19 cellular contexts compared by ENCODE assay signal in the genomic region with DNA sequence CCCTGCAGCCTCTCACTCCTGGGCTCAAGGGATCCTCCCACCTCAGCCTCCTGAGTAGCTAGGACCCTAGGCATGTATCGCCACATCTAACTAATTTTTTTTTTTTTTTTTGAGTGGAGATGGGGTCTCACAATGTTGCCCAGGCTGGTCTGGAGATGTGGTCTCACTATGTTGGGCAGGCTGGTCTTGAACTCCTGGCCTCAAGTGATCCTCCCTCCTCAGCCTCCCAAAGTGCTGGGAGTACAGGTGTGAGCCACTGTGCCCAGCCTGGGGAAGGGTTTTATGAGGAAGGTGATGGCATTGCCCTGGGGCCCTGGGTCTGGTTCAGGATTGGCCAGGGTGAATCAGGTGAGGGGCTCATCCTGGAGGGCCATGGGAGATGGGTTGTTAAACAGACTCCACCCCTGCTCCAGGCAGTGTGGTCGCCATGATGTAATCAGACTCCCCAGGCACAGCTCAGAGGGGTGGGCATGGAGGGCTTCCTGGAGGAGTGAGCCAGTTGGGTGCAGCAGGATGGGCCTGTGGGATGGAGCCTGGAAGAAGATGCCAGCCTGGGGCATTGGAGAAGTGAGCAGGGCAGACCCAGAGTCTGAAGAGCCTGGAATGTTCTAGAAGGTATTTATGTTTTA.
DNase-seq lines count a peak whose midpoint lies in the region; TF ChIP-seq lines count a peak whose summit lies in the region.
"Had no signal": no experiment of that assay in that cellular context is flagged by ENCODE, and none has a peak within 500 bp of the region (broad histone marks: within the 10 kb centered on the region; RNA-seq: fewer than 3 reads in every experiment).

No MANE protein-coding gene starts in this region.

- H3K56ac ChIP-seq in H9 (ENCODE audit: insufficient read length, low read depth, low read length) = no peak overlapping the region

- no peak overlapping the region for H4K8ac ChIP-seq in H9 (replicated peaks; ENCODE audit: insufficient read length, low read depth, low read length)

- no peak overlapping the region for H2BK120ac ChIP-seq in H9 (ENCODE audit: low read depth, low read length, poor library complexity, severe bottlenecking)

- H4K5ac ChIP-seq in H9 (ENCODE audit: insufficient read length, low read depth, low read length) = no peak overlapping the region

- no peak overlapping the region for H2AFZ ChIP-seq in H9 (ENCODE audit: low read length)

- H3K18ac ChIP-seq in H9 (ENCODE audit: insufficient read length, low read depth, low read length) = no peak overlapping the region

- no peaks in the 10 kb centered on the region for H3K27me3 ChIP-seq in H9 (ENCODE audit: insufficient read depth, low read length)
- H3K27me3 ChIP-seq in sigmoid colon = peaks cover 0 to 8% (median 0%) of the 10 kb centered on the region in 3 donors
- H3K27me3 ChIP-seq in esophagus muscularis mucosa = peaks cover 0 to 23% (median 0%) of the 10 kb centered on the region in 4 donors
- H3K27me3 ChIP-seq: Peyer's patch had no signal

- no peak overlapping the region for H3K9ac ChIP-seq in H9 (ENCODE audit: extremely low read depth, insufficient read length, low read length)

- H2BK20ac ChIP-seq in H9 (ENCODE audit: low read depth, low read length, poor library complexity, severe bottlenecking) = no peak overlapping the region

- no peaks in the 10 kb centered on the region for H4K20me1 ChIP-seq in H9 (ENCODE audit: control insufficient read depth, insufficient read depth, insufficient read length)

- no peaks in the 10 kb centered on the region for H3K79me2 ChIP-seq in H9 (ENCODE audit: insufficient read depth, low read length)

- H3K27me3 Mint-ChIP-seq in CD14-positive monocyte (ENCODE audit: low read depth in 3 of 3) (peaks cover 0 to 3% (median 0%) of the 10 kb centered on the region in 3 donors), H9 (ENCODE audit: low read depth) (no peaks in the 10 kb centered on the region)
- H3K27me3 Mint-ChIP-seq in activated T-helper 1 cell treated with anti-CD3 and anti-CD28 coated beads, Interleukin-12 subunit alpha, Interleukin-12 subunit beta, Interleukin-2, Interleukin-4 antibody, amounts not matched to agents 30 ng/mL and 10 ng/mL and 1 ng/mL, durations not matched to agents 14 hours and 24 hours and 36 hours (ENCODE audit: insufficient read depth) = no peaks in the 10 kb centered on the region

- no peaks in the 10 kb centered on the region for H3K23me2 ChIP-seq in H9 (ENCODE audit: insufficient read length, low read depth, low read length, poor library complexity, severe bottlenecking)

- H3K4me3 ChIP-seq in sigmoid colon (no peak overlapping the region), esophagus muscularis mucosa (no peak overlapping the region)
- H3K4me3 ChIP-seq: Peyer's patch had no signal

- H3K79me1 ChIP-seq in H9 (ENCODE audit: insufficient read depth, low read depth, low read length, poor library complexity, severe bottlenecking) = no peaks in the 10 kb centered on the region

- H3K4me3 Mint-ChIP-seq in CD14-positive monocyte = no peak overlapping the region
- H3K4me3 Mint-ChIP-seq in H9 = no peak overlapping the region
- no peak overlapping the region for H3K4me3 Mint-ChIP-seq in activated T-helper 1 cell treated with anti-CD3 and anti-CD28 coated beads, Interleukin-12 subunit alpha, Interleukin-12 subunit beta, Interleukin-2, Interleukin-4 antibody, amounts not matched to agents 30 ng/mL and 10 ng/mL and 1 ng/mL, durations not matched to agents 14 hours and 24 hours and 36 hours

- H3K27ac Mint-ChIP-seq in CD14-positive monocyte (no peak overlapping the region), H9 (peak overlapping the region in 2 of 3 experiments; percentile 87 to 88; a peak in 3 of 7 replicates)
- no peak overlapping the region for H3K27ac Mint-ChIP-seq in activated T-helper 1 cell treated with anti-CD3 and anti-CD28 coated beads, Interleukin-12 subunit alpha, Interleukin-12 subunit beta, Interleukin-2, Interleukin-4 antibody, amounts not matched to agents 30 ng/mL and 10 ng/mL and 1 ng/mL, durations not matched to agents 14 hours and 24 hours and 36 hours

- H3K4me1 ChIP-seq in H9 (ENCODE audit: insufficient read depth, low read length) (no peaks in the 10 kb centered on the region), sigmoid colon (no peaks in the 10 kb centered on the region), esophagus muscularis mucosa (peaks cover 0 to 5% (median 0%) of the 10 kb centered on the region in 4 donors)
- H3K4me1 ChIP-seq: Peyer's patch had no signal

- H3T11ph ChIP-seq in H9 (ENCODE audit: low read length) = no peak overlapping the region

- H3K4me1 Mint-ChIP-seq in CD14-positive monocyte (no peaks in the 10 kb centered on the region), H9 (peaks cover 0 to 12% of the 10 kb centered on the region in 2 experiments)
- no peaks in the 10 kb centered on the region for H3K4me1 Mint-ChIP-seq in activated T-helper 1 cell treated with anti-CD3 and anti-CD28 coated beads, Interleukin-12 subunit alpha, Interleukin-12 subunit beta, Interleukin-2, Interleukin-4 antibody, amounts not matched to agents 30 ng/mL and 10 ng/mL and 1 ng/mL, durations not matched to agents 14 hours and 24 hours and 36 hours (ENCODE audit: low read depth)

- H2AK5ac ChIP-seq in H9 (ENCODE audit: insufficient read length, low read length) = no peak overlapping the region

- no peak overlapping the region for H3K23ac ChIP-seq in H9 (ENCODE audit: insufficient read length, low read depth, low read length)

- H2BK15ac ChIP-seq in H9 (ENCODE audit: low read depth, low read length) = no peak overlapping the region

- TF ChIP-seq CTCF in CD14-positive monocyte (IDR thresholded peaks at IDR 0.05) (no peak), H9 (conservative IDR thresholded peaks at IDR 0.05) (no peak), sigmoid colon (IDR thresholded peaks at IDR 0.05) (no peak), esophagus muscularis mucosa (IDR thresholded peaks at IDR 0.05) (no peak)

- H2BK5ac ChIP-seq in H9 (ENCODE audit: insufficient read length, low read length) = no peak overlapping the region

- TF ChIP-seq POLR2A in sigmoid colon (IDR thresholded peaks at IDR 0.05) (no peak), esophagus muscularis mucosa (IDR thresholded peaks at IDR 0.05; ENCODE audit: low read depth) (no peak)

- H3K14ac ChIP-seq in H9 (ENCODE audit: insufficient read depth, low read length) = no peak overlapping the region; the same call in 1 of the 2 replicates

- no peak overlapping the region for H4K91ac ChIP-seq in H9 (ENCODE audit: insufficient read length, low read depth, low read length)

- TF ChIP-seq EP300 in sigmoid colon (IDR thresholded peaks at IDR 0.05) = no peak
- no peak for TF ChIP-seq EP300 in esophagus muscularis mucosa (IDR thresholded peaks at IDR 0.05)

- H3K9me3 ChIP-seq in H9 (ENCODE audit: control insufficient read depth, low read depth, low read length) = no peaks in the 10 kb centered on the region
- no peaks in the 10 kb centered on the region for H3K9me3 ChIP-seq in sigmoid colon
- H3K9me3 ChIP-seq in esophagus muscularis mucosa = no peaks in the 10 kb centered on the region
- H3K9me3 ChIP-seq: Peyer's patch had no signal

- no peak overlapping the region for H3K4ac ChIP-seq in H9 (ENCODE audit: low read depth, low read length)

- DNase-seq in CD14-positive monocyte (ENCODE audit: low spot score) (peak; percentile 30), H9 (peak; percentile 24), islet precursor cell (peak; percentile 48), sigmoid colon (peak; percentile 26), NAMALWA (ENCODE audit: low spot score) (no peak), esophagus muscularis mucosa (ENCODE audit: extremely low spot score) (no peak)
- DNase-seq in activated T-helper 1 cell treated with anti-CD3 and anti-CD28 coated beads, Interleukin-12 subunit alpha, Interleukin-12 subunit beta, Interleukin-2, Interleukin-4 antibody, amounts not matched to agents 30 ng/mL and 10 ng/mL and 1 ng/mL, durations not matched to agents 14 hours and 24 hours and 36 hours (ENCODE audit: low spot score) = no peak
- DNase-seq: AML-193; DMS79 treated with DMSO at 0.1 percent for 48 hours; IMR-90; Karpas-422; NCI-H1092; NCI-H146; NCI-H2081; NCI-H446 treated with DMSO at 0.1 percent for 48 hours; NK-92 treated with Interleukin-12 subunit alpha and Interleukin-12 subunit beta, amount 100 ng/mL, for 24 hours had no signal

- no peaks in the 10 kb centered on the region for H3K9me3 Mint-ChIP-seq in CD14-positive monocyte
- no peaks in the 10 kb centered on the region for H3K9me3 Mint-ChIP-seq in H9
- no peaks in the 10 kb centered on the region for H3K9me3 Mint-ChIP-seq in activated T-helper 1 cell treated with anti-CD3 and anti-CD28 coated beads, Interleukin-12 subunit alpha, Interleukin-12 subunit beta, Interleukin-2, Interleukin-4 antibody, amounts not matched to agents 30 ng/mL and 10 ng/mL and 1 ng/mL, durations not matched to agents 14 hours and 24 hours and 36 hours

- intact Hi-C loops in CD14-positive monocyte (cut with micrococcal nuclease) (loop anchor here in 1 of 2 donors (10.0 kb wide), 1 partner anchor 848 kb away; the partner anchor contains the start of gene PRKRIP1), sigmoid colon (cut with DNase I) (no loop called here), esophagus muscularis mucosa (cut with DNase I) (no loop called here)
- intact Hi-C loops in activated T-helper 1 cell treated with anti-CD3 and anti-CD28 coated beads, Interleukin-12 subunit alpha, Interleukin-12 subunit beta, Interleukin-2, Interleukin-4 antibody, amounts not matched to agents 30 ng/mL and 10 ng/mL and 1 ng/mL, durations not matched to agents 14 hours and 24 hours and 36 hours (cut with micrococcal nuclease) = no loop called here

- no peaks in the 10 kb centered on the region for H3K36me3 ChIP-seq in sigmoid colon
- H3K36me3 ChIP-seq in esophagus muscularis mucosa = no peaks in the 10 kb centered on the region
- H3K36me3 ChIP-seq: Peyer's patch had no signal

- H2BK12ac ChIP-seq in H9 (ENCODE audit: insufficient read length, low read depth, low read length) = no peak overlapping the region

- H3K36me3 Mint-ChIP-seq in CD14-positive monocyte (no peaks in the 10 kb centered on the region), H9 (ENCODE audit: insufficient read depth in 1 of 3, low read depth in 3 of 3) (peaks cover 16 to 35% (median 26%) of the 10 kb centered on the region in 3 experiments; a peak in 6 of 7 replicates)
- H3K36me3 Mint-ChIP-seq in activated T-helper 1 cell treated with anti-CD3 and anti-CD28 coated beads, Interleukin-12 subunit alpha, Interleukin-12 subunit beta, Interleukin-2, Interleukin-4 antibody, amounts not matched to agents 30 ng/mL and 10 ng/mL and 1 ng/mL, durations not matched to agents 14 hours and 24 hours and 36 hours (ENCODE audit: low read depth) = no peaks in the 10 kb centered on the region

- H3K4me2 ChIP-seq in H9 (ENCODE audit: insufficient read depth, insufficient read length, low read length) = no peak overlapping the region

- H3K27ac ChIP-seq in H9 (ENCODE audit: insufficient read length, low read depth, low read length) (no peak overlapping the region), sigmoid colon (no peak overlapping the region), esophagus muscularis mucosa (replicated peaks in 1 of 4) (no peak overlapping the region)
- H3K27ac ChIP-seq: C4-2B, HL-60, Peyer's patch had no signal

- no CpG with 5 or more reads among the region's 2 CpGs for WGBS in H9 (ENCODE audit: extremely low coverage, insufficient read length, low lambda C conversion rate)
- 88 to 92% methylated on average over 2 of the region's 2 CpGs for WGBS in sigmoid colon, 2 donors
- 93% methylated on average over 1 of the region's 2 CpGs for WGBS in esophagus muscularis mucosa

Comparison
In these comparisons a context has a peak if more than half of its experiments do, and no peak if none do; other contexts are left out.
1. DNase-seq: peak in CD14-positive monocyte (single experiment), H9 (single experiment), islet precursor cell (single experiment) and sigmoid colon (single experiment); none in NAMALWA (single experiment), activated T-helper 1 cell treated with anti-CD3 and anti-CD28 coated beads, Interleukin-12 subunit alpha, Interleukin-12 subunit beta, Interleukin-2, Interleukin-4 antibody, amounts not matched to agents 30 ng/mL and 10 ng/mL and 1 ng/mL, durations not matched to agents 14 hours and 24 hours and 36 hours (single experiment) and esophagus muscularis mucosa (single experiment).
2. H3K27ac Mint-ChIP-seq: peak in H9 (2 of 3); none in CD14-positive monocyte (0 of 7) and activated T-helper 1 cell treated with anti-CD3 and anti-CD28 coated beads, Interleukin-12 subunit alpha, Interleukin-12 subunit beta, Interleukin-2, Interleukin-4 antibody, amounts not matched to agents 30 ng/mL and 10 ng/mL and 1 ng/mL, durations not matched to agents 14 hours and 24 hours and 36 hours (single experiment).